In genomic region chr2:515728-516127, GRCh38 we compare ENCODE assay signal across 24 cellular contexts.
"Had no signal": no experiment of that assay in that cellular context is flagged by ENCODE, and none has a peak within 500 bp of the region (broad histone marks: within the 10 kb centered on the region; RNA-seq: fewer than 3 reads in every experiment).

No MANE protein-coding gene starts in this region.

- H3K4me3 Mint-ChIP-seq: dendritic cell treated with granulocyte-macrophage colony-stimulating factor and Interleukin-4, amounts not matched to agents 40 ng/mL and 50 ng/mL, for 4 days; effector memory CD8-positive, alpha-beta T cell; endodermal cell had no signal

- H3K27ac ChIP-seq: colonic mucosa, coronary artery, dorsolateral prefrontal cortex, epithelial cell of prostate, esophagus squamous epithelium, foreskin keratinocyte, gastrocnemius medialis, gastroesophageal sphincter, heart left ventricle, heart right ventricle had no signal

- DNase-seq: colonic mucosa; cortex of kidney; dermis blood vessel endothelial cell; dorsolateral prefrontal cortex; effector CD4-positive, alpha-beta T cell; effector CD8-positive, alpha-beta T cell; effector memory CD4-positive, alpha-beta T cell; effector memory CD8-positive, alpha-beta T cell; endodermal cell; erythroblast; esophagus squamous epithelium; foreskin fibroblast; foreskin keratinocyte; foreskin melanocyte; gastrocnemius medialis; glutamatergic neuron; head of caudate nucleus; heart left ventricle; heart right ventricle had no signal

- H3K27me3 ChIP-seq: colonic mucosa, esophagus squamous epithelium, foreskin keratinocyte, gastrocnemius medialis, gastroesophageal sphincter had no signal

- H3K4me3 ChIP-seq: colonic mucosa, coronary artery, dorsolateral prefrontal cortex, esophagus squamous epithelium, gastrocnemius medialis, gastroesophageal sphincter, heart left ventricle, heart right ventricle had no signal

- H3K9me3 Mint-ChIP-seq: effector memory CD8-positive, alpha-beta T cell had no signal

- H3K9me3 ChIP-seq: colonic mucosa, esophagus squamous epithelium, gastrocnemius medialis, gastroesophageal sphincter, heart left ventricle, heart right ventricle had no signal

- H3K27ac Mint-ChIP-seq: dendritic cell treated with granulocyte-macrophage colony-stimulating factor and Interleukin-4, amounts not matched to agents 40 ng/mL and 50 ng/mL, for 4 days; effector memory CD8-positive, alpha-beta T cell; endodermal cell had no signal

- ATAC-seq: effector memory CD8-positive, alpha-beta T cell; esophagus mucosa; foreskin keratinocyte; gastrocnemius medialis; gastroesophageal sphincter; heart left ventricle; heart right ventricle had no signal

- H3K36me3 ChIP-seq: colonic mucosa, esophagus squamous epithelium, gastrocnemius medialis, gastroesophageal sphincter, heart left ventricle, heart right ventricle had no signal

- H3K27me3 Mint-ChIP-seq: dendritic cell treated with granulocyte-macrophage colony-stimulating factor and Interleukin-4, amounts not matched to agents 40 ng/mL and 50 ng/mL, for 4 days had no signal

- H3K4me1 ChIP-seq: colonic mucosa, esophagus squamous epithelium, foreskin keratinocyte, gastrocnemius medialis, gastroesophageal sphincter, heart left ventricle, heart right ventricle had no signal
